ENCODE assay signal across 1 cellular context in the genomic region with DNA sequence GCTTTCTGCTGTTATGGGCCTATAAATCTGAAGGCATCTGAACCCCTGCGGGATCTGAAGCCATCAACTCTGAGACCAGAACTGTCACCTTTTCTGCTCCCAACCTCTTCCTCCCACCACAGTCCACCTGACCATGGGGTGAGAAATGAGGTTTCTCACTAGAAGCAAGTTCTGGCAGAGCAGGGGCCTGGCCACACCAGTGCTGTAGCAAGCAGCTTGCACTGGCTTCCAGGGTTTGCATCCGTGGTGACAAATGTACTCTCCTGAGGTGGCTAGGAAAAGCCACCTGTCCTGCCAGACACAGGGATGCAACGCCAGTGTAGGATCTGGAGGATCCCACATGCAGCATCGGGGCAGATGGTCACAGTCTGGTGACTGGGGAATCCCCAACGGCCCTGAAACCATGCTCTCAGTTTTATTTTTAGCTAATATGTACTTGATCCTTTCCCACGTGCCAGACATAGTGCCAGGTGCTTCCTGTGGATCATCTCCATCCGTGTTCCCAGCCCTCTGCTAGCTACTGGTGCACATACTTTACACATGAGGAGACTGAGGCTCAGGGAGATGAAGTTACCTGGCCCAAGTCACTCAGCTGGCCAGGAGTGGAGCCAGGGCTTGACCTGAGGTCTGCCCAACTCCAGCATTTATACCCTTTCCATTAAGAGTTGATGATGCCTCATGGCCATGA.
TF ChIP-seq lines count a peak whose summit lies in the region.

No MANE protein-coding gene starts in this region.

TF ChIP-seq in GM23338, 12 proteins besides CTCF, POLR2A, EP300 and RAD21:
- TF ChIP-seq, protein P1, sequence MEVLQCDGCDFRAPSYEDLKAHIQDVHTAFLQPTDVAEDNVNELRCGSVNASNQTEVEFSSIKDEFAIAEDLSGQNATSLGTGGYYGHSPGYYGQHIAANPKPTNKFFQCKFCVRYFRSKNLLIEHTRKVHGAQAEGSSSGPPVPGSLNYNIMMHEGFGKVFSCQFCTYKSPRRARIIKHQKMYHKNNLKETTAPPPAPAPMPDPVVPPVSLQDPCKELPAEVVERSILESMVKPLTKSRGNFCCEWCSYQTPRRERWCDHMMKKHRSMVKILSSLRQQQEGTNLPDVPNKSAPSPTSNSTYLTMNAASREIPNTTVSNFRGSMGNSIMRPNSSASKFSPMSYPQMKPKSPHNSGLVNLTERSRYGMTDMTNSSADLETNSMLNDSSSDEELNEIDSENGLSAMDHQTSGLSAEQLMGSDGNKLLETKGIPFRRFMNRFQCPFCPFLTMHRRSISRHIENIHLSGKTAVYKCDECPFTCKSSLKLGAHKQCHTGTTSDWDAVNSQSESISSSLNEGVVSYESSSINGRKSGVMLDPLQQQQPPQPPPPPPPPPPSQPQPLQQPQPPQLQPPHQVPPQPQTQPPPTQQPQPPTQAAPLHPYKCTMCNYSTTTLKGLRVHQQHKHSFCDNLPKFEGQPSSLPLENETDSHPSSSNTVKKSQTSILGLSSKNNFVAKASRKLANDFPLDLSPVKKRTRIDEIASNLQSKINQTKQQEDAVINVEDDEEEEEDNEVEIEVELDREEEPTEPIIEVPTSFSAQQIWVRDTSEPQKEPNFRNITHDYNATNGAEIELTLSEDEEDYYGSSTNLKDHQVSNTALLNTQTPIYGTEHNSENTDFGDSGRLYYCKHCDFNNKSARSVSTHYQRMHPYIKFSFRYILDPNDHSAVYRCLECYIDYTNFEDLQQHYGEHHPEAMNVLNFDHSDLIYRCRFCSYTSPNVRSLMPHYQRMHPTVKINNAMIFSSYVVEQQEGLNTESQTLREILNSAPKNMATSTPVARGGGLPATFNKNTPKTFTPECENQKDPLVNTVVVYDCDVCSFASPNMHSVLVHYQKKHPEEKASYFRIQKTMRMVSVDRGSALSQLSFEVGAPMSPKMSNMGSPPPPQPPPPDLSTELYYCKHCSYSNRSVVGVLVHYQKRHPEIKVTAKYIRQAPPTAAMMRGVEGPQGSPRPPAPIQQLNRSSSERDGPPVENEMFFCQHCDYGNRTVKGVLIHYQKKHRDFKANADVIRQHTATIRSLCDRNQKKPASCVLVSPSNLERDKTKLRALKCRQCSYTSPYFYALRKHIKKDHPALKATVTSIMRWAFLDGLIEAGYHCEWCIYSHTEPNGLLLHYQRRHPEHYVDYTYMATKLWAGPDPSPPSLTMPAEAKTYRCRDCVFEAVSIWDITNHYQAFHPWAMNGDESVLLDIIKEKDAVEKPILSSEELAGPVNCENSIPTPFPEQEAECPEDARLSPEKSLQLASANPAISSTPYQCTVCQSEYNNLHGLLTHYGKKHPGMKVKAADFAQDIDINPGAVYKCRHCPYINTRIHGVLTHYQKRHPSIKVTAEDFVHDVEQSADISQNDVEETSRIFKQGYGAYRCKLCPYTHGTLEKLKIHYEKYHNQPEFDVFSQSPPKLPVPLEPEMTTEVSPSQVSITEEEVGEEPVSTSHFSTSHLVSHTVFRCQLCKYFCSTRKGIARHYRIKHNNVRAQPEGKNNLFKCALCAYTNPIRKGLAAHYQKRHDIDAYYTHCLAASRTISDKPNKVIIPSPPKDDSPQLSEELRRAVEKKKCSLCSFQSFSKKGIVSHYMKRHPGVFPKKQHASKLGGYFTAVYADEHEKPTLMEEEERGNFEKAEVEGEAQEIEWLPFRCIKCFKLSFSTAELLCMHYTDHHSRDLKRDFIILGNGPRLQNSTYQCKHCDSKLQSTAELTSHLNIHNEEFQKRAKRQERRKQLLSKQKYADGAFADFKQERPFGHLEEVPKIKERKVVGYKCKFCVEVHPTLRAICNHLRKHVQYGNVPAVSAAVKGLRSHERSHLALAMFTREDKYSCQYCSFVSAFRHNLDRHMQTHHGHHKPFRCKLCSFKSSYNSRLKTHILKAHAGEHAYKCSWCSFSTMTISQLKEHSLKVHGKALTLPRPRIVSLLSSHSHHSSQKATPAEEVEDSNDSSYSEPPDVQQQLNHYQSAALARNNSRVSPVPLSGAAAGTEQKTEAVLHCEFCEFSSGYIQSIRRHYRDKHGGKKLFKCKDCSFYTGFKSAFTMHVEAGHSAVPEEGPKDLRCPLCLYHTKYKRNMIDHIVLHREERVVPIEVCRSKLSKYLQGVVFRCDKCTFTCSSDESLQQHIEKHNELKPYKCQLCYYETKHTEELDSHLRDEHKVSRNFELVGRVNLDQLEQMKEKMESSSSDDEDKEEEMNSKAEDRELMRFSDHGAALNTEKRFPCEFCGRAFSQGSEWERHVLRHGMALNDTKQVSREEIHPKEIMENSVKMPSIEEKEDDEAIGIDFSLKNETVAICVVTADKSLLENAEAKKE (CRISPR knock-in tag; IDR thresholded peaks at IDR 0.05), result no peak
- TF ChIP-seq ZNF114 (CRISPR knock-in tag; IDR thresholded peaks at IDR 0.05) (no peak), EZH2phosphoT487 (IDR thresholded peaks at IDR 0.05; ENCODE audit: unreplicated experiment) (no peak), JUNB (IDR thresholded peaks at IDR 0.05; ENCODE audit: unreplicated experiment) (no peak), CREB1 (CRISPR knock-in tag; IDR thresholded peaks at IDR 0.05; ENCODE audit: low read depth) (no peak), ZNF331 (CRISPR knock-in tag; IDR thresholded peaks at IDR 0.05; ENCODE audit: low read depth) (no peak), STAT1 (IDR thresholded peaks at IDR 0.05; ENCODE audit: unreplicated experiment) (no peak), POLR2AphosphoS5 (IDR thresholded peaks at IDR 0.05; ENCODE audit: low read depth) (no peak), NANOG (IDR thresholded peaks at IDR 0.05; ENCODE audit: borderline replicate concordance) (no peak), EZH2 (IDR thresholded peaks at IDR 0.05; ENCODE audit: low read depth, unreplicated experiment) (no peak)
- TF ChIP-seq, protein P2, sequence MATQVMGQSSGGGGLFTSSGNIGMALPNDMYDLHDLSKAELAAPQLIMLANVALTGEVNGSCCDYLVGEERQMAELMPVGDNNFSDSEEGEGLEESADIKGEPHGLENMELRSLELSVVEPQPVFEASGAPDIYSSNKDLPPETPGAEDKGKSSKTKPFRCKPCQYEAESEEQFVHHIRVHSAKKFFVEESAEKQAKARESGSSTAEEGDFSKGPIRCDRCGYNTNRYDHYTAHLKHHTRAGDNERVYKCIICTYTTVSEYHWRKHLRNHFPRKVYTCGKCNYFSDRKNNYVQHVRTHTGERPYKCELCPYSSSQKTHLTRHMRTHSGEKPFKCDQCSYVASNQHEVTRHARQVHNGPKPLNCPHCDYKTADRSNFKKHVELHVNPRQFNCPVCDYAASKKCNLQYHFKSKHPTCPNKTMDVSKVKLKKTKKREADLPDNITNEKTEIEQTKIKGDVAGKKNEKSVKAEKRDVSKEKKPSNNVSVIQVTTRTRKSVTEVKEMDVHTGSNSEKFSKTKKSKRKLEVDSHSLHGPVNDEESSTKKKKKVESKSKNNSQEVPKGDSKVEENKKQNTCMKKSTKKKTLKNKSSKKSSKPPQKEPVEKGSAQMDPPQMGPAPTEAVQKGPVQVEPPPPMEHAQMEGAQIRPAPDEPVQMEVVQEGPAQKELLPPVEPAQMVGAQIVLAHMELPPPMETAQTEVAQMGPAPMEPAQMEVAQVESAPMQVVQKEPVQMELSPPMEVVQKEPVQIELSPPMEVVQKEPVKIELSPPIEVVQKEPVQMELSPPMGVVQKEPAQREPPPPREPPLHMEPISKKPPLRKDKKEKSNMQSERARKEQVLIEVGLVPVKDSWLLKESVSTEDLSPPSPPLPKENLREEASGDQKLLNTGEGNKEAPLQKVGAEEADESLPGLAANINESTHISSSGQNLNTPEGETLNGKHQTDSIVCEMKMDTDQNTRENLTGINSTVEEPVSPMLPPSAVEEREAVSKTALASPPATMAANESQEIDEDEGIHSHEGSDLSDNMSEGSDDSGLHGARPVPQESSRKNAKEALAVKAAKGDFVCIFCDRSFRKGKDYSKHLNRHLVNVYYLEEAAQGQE (IDR thresholded peaks at IDR 0.05; ENCODE audit: unreplicated experiment), result no peak
- TF ChIP-seq, protein P3, sequence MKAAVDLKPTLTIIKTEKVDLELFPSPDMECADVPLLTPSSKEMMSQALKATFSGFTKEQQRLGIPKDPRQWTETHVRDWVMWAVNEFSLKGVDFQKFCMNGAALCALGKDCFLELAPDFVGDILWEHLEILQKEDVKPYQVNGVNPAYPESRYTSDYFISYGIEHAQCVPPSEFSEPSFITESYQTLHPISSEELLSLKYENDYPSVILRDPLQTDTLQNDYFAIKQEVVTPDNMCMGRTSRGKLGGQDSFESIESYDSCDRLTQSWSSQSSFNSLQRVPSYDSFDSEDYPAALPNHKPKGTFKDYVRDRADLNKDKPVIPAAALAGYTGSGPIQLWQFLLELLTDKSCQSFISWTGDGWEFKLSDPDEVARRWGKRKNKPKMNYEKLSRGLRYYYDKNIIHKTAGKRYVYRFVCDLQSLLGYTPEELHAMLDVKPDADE (IDR thresholded peaks at IDR 0.05), result no peak
TF ChIP-seq in GM23338: peak in this region for 0.
